ENCODE assay signal across 23 cellular contexts in genomic region chr9:95499847-95500246, GRCh38. TPM values are rescaled to one million over a fixed set of nuclear protein-coding genes. Genes with fewer than 3 reads are reported as not detected.
DNase-seq lines count a peak whose midpoint lies in the region; FAIRE-seq and TF ChIP-seq lines count a peak whose summit lies in the region.
"Had no signal": no experiment of that assay in that cellular context is flagged by ENCODE, and none has a peak within 500 bp of the region (broad histone marks: within the 10 kb centered on the region; RNA-seq: fewer than 3 reads in every experiment).

No MANE protein-coding gene starts in this region.

- H3K36me3 Mint-ChIP-seq in progenitor cell of endocrine pancreas (ENCODE audit: insufficient read depth), result peaks cover 10% of the 10 kb centered on the region
- no peaks in the 10 kb centered on the region for H3K36me3 Mint-ChIP-seq in activated naive CD4-positive, alpha-beta T cell treated with anti-CD3 and anti-CD28 coated beads, Interleukin-2, amount 10 ng/mL, durations not matched to agents 7 days and 5 days
- H3K36me3 Mint-ChIP-seq: stimulated activated memory B cell treated with anti-CD40 and anti-IgM and Interleukin-4, amounts not matched to agents 10 μg/mL and 1 μg/mL and 100 μg/mL, for 72 hours had no signal

- DNase-seq in HT-29 (ENCODE audit: low spot score) (peak; percentile 20), SJCRH30 (peak; percentile 86 to 87), fibroblast of gingiva (ENCODE audit: low read depth) (peak; percentile 14), progenitor cell of endocrine pancreas (ENCODE audit: low spot score, unreplicated experiment) (no peak), frontal cortex (ENCODE audit: low spot score in 2 of 2) (no peak), kidney (no peak)
- DNase-seq in activated naive CD4-positive, alpha-beta T cell treated with anti-CD3 and anti-CD28 coated beads, Interleukin-2, amount 10 ng/mL, durations not matched to agents 7 days and 5 days, result no peak
- DNase-seq: activated CD4-positive, CD25-positive, alpha-beta regulatory T cell; activated CD8-positive, alpha-beta T cell treated with anti-CD3 and anti-CD28 coated beads, Interleukin-2, amount 10 ng/mL, durations not matched to agents 7 days and 5 days; activated naive CD4-positive, alpha-beta T cell treated with anti-CD3 and anti-CD28 coated beads for 36 hours; activated T-cell treated with anti-CD3 and anti-CD28 coated beads, Interleukin-2, amount 50 U/mL, for 4 hours; dermis blood vessel endothelial cell; GM23248; left colon; NCI-H1092 treated with DMSO at 0.1 percent for 48 hours; SIG-M5; stimulated activated CD4-positive, alpha-beta T cell treated with anti-CD3 and anti-CD28 coated beads, Interleukin-15, amount 100 ng/mL, for 24 hours had no signal

- no peaks in the 10 kb centered on the region for H3K27me3 Mint-ChIP-seq in progenitor cell of endocrine pancreas
- H3K27me3 Mint-ChIP-seq in activated naive CD4-positive, alpha-beta T cell treated with anti-CD3 and anti-CD28 coated beads, Interleukin-2, amount 10 ng/mL, durations not matched to agents 7 days and 5 days, result peaks cover 69% of the 10 kb centered on the region

- H3K4me1 Mint-ChIP-seq in progenitor cell of endocrine pancreas (ENCODE audit: low read depth), result peaks cover 50% of the 10 kb centered on the region
- H3K4me1 Mint-ChIP-seq in activated naive CD4-positive, alpha-beta T cell treated with anti-CD3 and anti-CD28 coated beads, Interleukin-2, amount 10 ng/mL, durations not matched to agents 7 days and 5 days, result peaks cover 31% of the 10 kb centered on the region

- peak overlapping the region; percentile 32 for H3K4me3 Mint-ChIP-seq in progenitor cell of endocrine pancreas (ENCODE audit: low read depth)
- H3K4me3 Mint-ChIP-seq in activated naive CD4-positive, alpha-beta T cell treated with anti-CD3 and anti-CD28 coated beads, Interleukin-2, amount 10 ng/mL, durations not matched to agents 7 days and 5 days, result no peak overlapping the region
- H3K4me3 Mint-ChIP-seq: activated CD8-positive, alpha-beta T cell treated with anti-CD3 and anti-CD28 coated beads, Interleukin-2, amount 10 ng/mL, durations not matched to agents 7 days and 5 days; activated naive CD4-positive, alpha-beta T cell treated with anti-CD3 and anti-CD28 coated beads for 36 hours; activated T-cell treated with anti-CD3 and anti-CD28 coated beads, Interleukin-2, amount 50 U/mL, for 4 hours; B cell; stimulated activated memory B cell treated with anti-CD40 and anti-IgM and Interleukin-4, amounts not matched to agents 10 μg/mL and 1 μg/mL and 100 μg/mL, for 72 hours; T-helper 2 cell treated with Interferon-gamma antibody and Interleukin-4, amounts not matched to agents 5 μg/mL and 100 μg/mL, for 36 hours had no signal

- peaks cover 45% of the 10 kb centered on the region for H3K4me1 ChIP-seq in SJCRH30
- H3K4me1 ChIP-seq in kidney (ENCODE audit: control insufficient read depth in 1 of 2, insufficient read depth in 1 of 2, low read depth in 1 of 2, low read length in 2 of 2), result peaks cover 2 to 12% of the 10 kb centered on the region in 2 donors

- FAIRE-seq in frontal cortex (lab: Jason Lieb, UNC), result no peak
- no peak for FAIRE-seq in kidney (lab: Jason Lieb, UNC)
- FAIRE-seq: GM18507 had no signal

- no peaks in the 10 kb centered on the region for H3K27me3 ChIP-seq in SJCRH30

- no peak overlapping the region for H3K9ac ChIP-seq in kidney (ENCODE audit: low read length in 2 of 2)
- H3K9ac ChIP-seq: GM23248, KMS-11 had no signal

- no peaks in the 10 kb centered on the region for H3K9me3 Mint-ChIP-seq in progenitor cell of endocrine pancreas (ENCODE audit: low read depth)
- H3K9me3 Mint-ChIP-seq in activated naive CD4-positive, alpha-beta T cell treated with anti-CD3 and anti-CD28 coated beads, Interleukin-2, amount 10 ng/mL, durations not matched to agents 7 days and 5 days, result no peaks in the 10 kb centered on the region
- H3K9me3 Mint-ChIP-seq: activated naive CD4-positive, alpha-beta T cell treated with anti-CD3 and anti-CD28 coated beads for 36 hours; activated T-cell treated with anti-CD3 and anti-CD28 coated beads, Interleukin-2, amount 50 U/mL, for 4 hours; stimulated activated memory B cell treated with anti-CD40 and anti-IgM and Interleukin-4, amounts not matched to agents 10 μg/mL and 1 μg/mL and 100 μg/mL, for 72 hours; T-helper 2 cell treated with Interferon-gamma antibody and Interleukin-4, amounts not matched to agents 5 μg/mL and 100 μg/mL, for 36 hours had no signal

- TF ChIP-seq CTCF in progenitor cell of endocrine pancreas (IDR thresholded peaks at IDR 0.05; ENCODE audit: unreplicated experiment) (no peak), kidney (IDR thresholded peaks at IDR 0.05; ENCODE audit: borderline replicate concordance, extremely low read depth, insufficient read depth) (no peak)

- H3K36me3 ChIP-seq in SJCRH30 (peaks cover 26% of the 10 kb centered on the region), kidney (ENCODE audit: control insufficient read depth in 1 of 2, insufficient read depth in 2 of 2, low read length in 2 of 2) (no peaks in the 10 kb centered on the region)
- H3K36me3 ChIP-seq: neutrophil had no signal

- intact Hi-C loops in kidney (cut with DNase I), result no loop called here

- H3K9me3 ChIP-seq in SJCRH30 (replicated peaks), result no peaks in the 10 kb centered on the region
- no peaks in the 10 kb centered on the region for H3K9me3 ChIP-seq in kidney (ENCODE audit: control insufficient read depth in 1 of 2, low read length in 2 of 2)
- H3K9me3 ChIP-seq: neutrophil had no signal

- peak overlapping the region; percentile 46 for H3K27ac ChIP-seq in SJCRH30
- H3K27ac ChIP-seq in kidney (ENCODE audit: low read depth in 2 of 2, low read length in 2 of 2), result no peak overlapping the region
- H3K27ac ChIP-seq: GM23248, KMS-11, neutrophil had no signal

- H3K4me3 ChIP-seq in SJCRH30 (no peak overlapping the region), kidney (ENCODE audit: low read length in 2 of 2) (no peak overlapping the region)
- H3K4me3 ChIP-seq: GM23248 had no signal

- CTCF ChIA-PET in activated naive CD4-positive, alpha-beta T cell treated with anti-CD3 and anti-CD28 coated beads, Interleukin-2, amount 10 ng/mL, durations not matched to agents 7 days and 5 days (lab: Charles Lee), result no interaction called here

- peak overlapping the region; percentile 85 for H3K27ac Mint-ChIP-seq in progenitor cell of endocrine pancreas
- H3K27ac Mint-ChIP-seq in activated naive CD4-positive, alpha-beta T cell treated with anti-CD3 and anti-CD28 coated beads, Interleukin-2, amount 10 ng/mL, durations not matched to agents 7 days and 5 days, result no peak overlapping the region
- H3K27ac Mint-ChIP-seq: activated CD8-positive, alpha-beta T cell treated with anti-CD3 and anti-CD28 coated beads, Interleukin-2, amount 10 ng/mL, durations not matched to agents 7 days and 5 days; activated naive CD4-positive, alpha-beta T cell treated with anti-CD3 and anti-CD28 coated beads for 36 hours; B cell; stimulated activated memory B cell treated with anti-CD40 and anti-IgM and Interleukin-4, amounts not matched to agents 10 μg/mL and 1 μg/mL and 100 μg/mL, for 72 hours; T-helper 2 cell treated with Interferon-gamma antibody and Interleukin-4, amounts not matched to agents 5 μg/mL and 100 μg/mL, for 36 hours had no signal

RNA-seq across cellular contexts. Expression of gene PTCH1, which starts 16.9 kb away (rescaled TPM):
- 5.9 and 6.6 TPM in 2 replicates for total RNA-seq in HT-29 (2014; rRNA removed; shearing (Covaris generic))
- total RNA-seq in SJCRH30 (2014; rRNA removed; shearing (Covaris generic)), result 35.2 and 39.2 TPM in 2 replicates
- total RNA-seq in progenitor cell of endocrine pancreas, result 54.9 and 56.3 TPM in 2 replicates
- total RNA-seq in frontal cortex, result 8.2 TPM
- 37.2 TPM for total RNA-seq in kidney
- polyA plus RNA-seq in kidney (ENCODE audit: insufficient read depth, low read depth, low replicate concordance), result 2.6 TPM

Comparison
In these comparisons a context has a peak if more than half of its experiments do, and no peak if none do; other contexts are left out.
1. DNase-seq: peak in HT-29 (single experiment), SJCRH30 (2 of 2) and fibroblast of gingiva (single experiment); none in progenitor cell of endocrine pancreas (single experiment), frontal cortex (0 of 2), activated naive CD4-positive, alpha-beta T cell treated with anti-CD3 and anti-CD28 coated beads, Interleukin-2, amount 10 ng/mL, durations not matched to agents 7 days and 5 days (single experiment) and kidney (single experiment).